ENCODE assay signal across 27 cellular contexts in the genomic region with DNA sequence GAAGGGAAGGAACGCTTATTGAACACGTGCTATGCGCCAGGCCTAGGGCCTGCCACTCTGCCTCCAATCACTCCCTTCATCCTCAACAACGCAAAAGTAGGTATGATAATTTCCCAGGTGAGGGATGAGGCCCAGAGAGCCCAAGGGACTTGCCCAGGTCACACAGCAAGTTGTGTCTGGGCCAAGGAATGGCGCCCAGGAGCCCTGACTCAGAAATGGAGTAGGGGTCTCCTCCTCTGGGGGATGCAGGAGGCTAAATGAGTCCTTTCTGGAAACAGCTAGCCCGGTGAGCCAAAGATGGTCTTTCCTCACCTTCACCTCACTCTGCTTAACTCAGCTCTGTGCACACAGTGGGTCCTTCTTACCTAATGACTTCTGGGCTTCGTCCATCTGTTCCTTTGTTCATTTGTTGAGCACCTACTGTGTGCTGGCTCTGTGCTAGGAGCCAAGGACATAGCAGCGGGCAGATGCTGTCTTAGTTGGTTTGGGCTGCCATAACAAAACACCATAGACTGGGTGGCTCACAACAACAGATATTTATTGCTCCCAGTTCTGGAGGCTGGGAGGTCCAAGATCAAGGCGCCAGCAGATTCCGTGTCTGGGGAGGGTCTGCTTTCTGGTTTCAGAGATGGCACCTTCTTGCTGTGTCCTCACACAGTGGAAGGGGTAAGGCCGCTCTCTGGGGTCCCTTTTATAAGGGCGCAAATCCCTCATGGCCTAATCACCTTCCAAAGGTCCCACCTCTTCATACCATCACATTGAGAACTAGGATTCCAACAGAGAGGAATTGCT.
"Had no signal": no experiment of that assay in that cellular context is flagged by ENCODE, and none has a peak within 500 bp of the region (broad histone marks: within the 10 kb centered on the region; RNA-seq: fewer than 3 reads in every experiment).

No MANE protein-coding gene starts in this region.

- H3K27me3 Mint-ChIP-seq: activated naive CD4-positive, alpha-beta T cell treated with anti-CD3 and anti-CD28 coated beads, Interleukin-2, amount 10 ng/mL, durations not matched to agents 7 days and 5 days; activated naive CD8-positive, alpha-beta T cell treated with anti-CD3 and anti-CD28 coated beads for 36 hours had no signal

- ATAC-seq: activated CD8-positive, alpha-beta memory T cell treated with anti-CD3 and anti-CD28 coated beads, Interleukin-2, amount 10 ng/mL, durations not matched to agents 7 days and 5 days; activated T-helper 17 cell treated with anti-CD3 and anti-CD28 coated beads, Interleukin-2, amount 50 U/mL, for 72 hours; PC-3; T-helper 17 cell had no signal

- H3K27me3 ChIP-seq: brain microvascular endothelial cell, cardiac muscle cell had no signal

- H3K36me3 ChIP-seq: brain microvascular endothelial cell, cardiac muscle cell, MG63 had no signal

- H3K4me3 ChIP-seq: cardiac muscle cell, MG63 had no signal

- H3K9me3 Mint-ChIP-seq: activated naive CD4-positive, alpha-beta T cell treated with anti-CD3 and anti-CD28 coated beads, Interleukin-2, amount 10 ng/mL, durations not matched to agents 7 days and 5 days; activated T-helper 17 cell treated with anti-CD3 and anti-CD28 coated beads, Interleukin-2, amount 50 U/mL, for 72 hours had no signal

- H3K4me3 Mint-ChIP-seq: activated CD8-positive, alpha-beta memory T cell treated with anti-CD3 and anti-CD28 coated beads, Interleukin-2, amount 10 ng/mL, durations not matched to agents 7 days and 5 days; activated naive CD4-positive, alpha-beta T cell treated with anti-CD3 and anti-CD28 coated beads, Interleukin-2, amount 10 ng/mL, durations not matched to agents 7 days and 5 days; activated naive CD8-positive, alpha-beta T cell treated with anti-CD3 and anti-CD28 coated beads for 36 hours; activated T-helper 17 cell treated with anti-CD3 and anti-CD28 coated beads, Interleukin-2, amount 50 U/mL, for 72 hours; T-helper 17 cell; WTC11 had no signal

- FAIRE-seq: RCC 7860 had no signal

- H3K27ac ChIP-seq: brain microvascular endothelial cell, cardiac muscle cell had no signal

- H3K4me1 Mint-ChIP-seq: activated CD8-positive, alpha-beta memory T cell treated with anti-CD3 and anti-CD28 coated beads, Interleukin-2, amount 10 ng/mL, durations not matched to agents 7 days and 5 days; activated naive CD4-positive, alpha-beta T cell treated with anti-CD3 and anti-CD28 coated beads, Interleukin-2, amount 10 ng/mL, durations not matched to agents 7 days and 5 days; activated naive CD8-positive, alpha-beta T cell treated with anti-CD3 and anti-CD28 coated beads for 36 hours; activated T-helper 17 cell treated with anti-CD3 and anti-CD28 coated beads, Interleukin-2, amount 50 U/mL, for 72 hours; T-helper 17 cell had no signal

- DNase-seq: activated CD4-positive, alpha-beta T cell treated with anti-CD3 and anti-CD28 coated beads for 48 hours; activated CD4-positive, alpha-beta T cell treated with anti-CD3 and anti-CD28 coated beads, Interleukin-2, amount 50 U/mL, for 48 hours; activated CD4-positive, CD25-positive, alpha-beta regulatory T cell treated with anti-CD3 and anti-CD28 coated beads, Interleukin-2, amount 50 U/mL, for 72 hours; activated CD8-positive, alpha-beta memory T cell treated with anti-CD3 and anti-CD28 coated beads, Interleukin-2, amount 10 ng/mL, durations not matched to agents 7 days and 5 days; activated gamma-delta T cell treated with Interleukin-2 at 50 U/mL for 16 hours; activated naive CD4-positive, alpha-beta T cell treated with anti-CD3 and anti-CD28 coated beads, Interleukin-2, amount 10 ng/mL, durations not matched to agents 7 days and 5 days; activated naive CD8-positive, alpha-beta T cell treated with anti-CD3 and anti-CD28 coated beads for 36 hours; activated T-cell treated with anti-CD3 and anti-CD28 coated beads, Interleukin-2, amount 50 U/mL, for 48 hours; brain microvascular endothelial cell; MG63; MV-4-11; NCI-H1092 treated with DMSO at 0.1 percent for 48 hours; NCI-H1417 treated with DMSO at 0.1 percent for 48 hours; NCI-H1694; NCI-H2029; NCI-H2107; NCI-H2171 treated with DMSO at 0.1 percent for 48 hours; NCI-H226; NCI-H524; PC-3; SIG-M5; T-helper 17 cell; T-helper 9 cell had no signal

- H3K27ac Mint-ChIP-seq: activated CD8-positive, alpha-beta memory T cell treated with anti-CD3 and anti-CD28 coated beads, Interleukin-2, amount 10 ng/mL, durations not matched to agents 7 days and 5 days; activated naive CD4-positive, alpha-beta T cell treated with anti-CD3 and anti-CD28 coated beads, Interleukin-2, amount 10 ng/mL, durations not matched to agents 7 days and 5 days; activated naive CD8-positive, alpha-beta T cell treated with anti-CD3 and anti-CD28 coated beads for 36 hours; activated T-helper 17 cell treated with anti-CD3 and anti-CD28 coated beads, Interleukin-2, amount 50 U/mL, for 72 hours; T-helper 17 cell; WTC11 had no signal

- H3K36me3 Mint-ChIP-seq: activated CD8-positive, alpha-beta memory T cell treated with anti-CD3 and anti-CD28 coated beads, Interleukin-2, amount 10 ng/mL, durations not matched to agents 7 days and 5 days; activated naive CD4-positive, alpha-beta T cell treated with anti-CD3 and anti-CD28 coated beads, Interleukin-2, amount 10 ng/mL, durations not matched to agents 7 days and 5 days; activated naive CD8-positive, alpha-beta T cell treated with anti-CD3 and anti-CD28 coated beads for 36 hours; WTC11 had no signal
